ENCODE assay signal across 1 cellular context in the genomic region with DNA sequence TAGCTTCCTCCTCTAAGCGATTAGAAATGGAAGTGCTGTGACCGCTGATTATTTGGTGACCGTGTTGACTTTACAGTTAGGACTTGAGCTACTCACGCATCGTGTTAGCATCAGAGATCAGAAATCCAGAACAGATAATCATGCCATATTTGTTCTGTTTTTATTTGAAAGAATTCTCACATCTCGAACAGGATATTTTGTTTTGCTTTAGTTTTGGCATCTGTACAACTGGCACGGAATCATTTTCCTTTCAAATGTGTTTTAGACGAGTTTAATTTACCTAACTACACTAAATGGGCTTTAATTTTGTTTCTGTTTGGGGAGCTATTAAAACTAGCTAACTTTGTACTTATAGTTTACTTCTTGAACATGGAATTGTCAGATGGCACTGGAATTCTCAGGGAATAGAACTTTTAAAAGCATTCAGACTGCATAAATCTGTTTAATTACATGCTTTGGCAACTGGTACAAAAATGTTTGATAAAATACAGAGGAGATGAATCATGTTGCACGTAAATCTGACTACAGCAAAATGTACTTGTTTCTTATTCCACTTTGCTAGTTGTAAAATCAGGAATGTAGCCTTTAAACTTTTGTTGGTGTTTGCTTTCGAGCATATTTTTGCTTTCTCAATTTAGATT.
A peak's percentile ranks its signal among the peaks of the same experiment; 100 is the strongest.
TF ChIP-seq lines count a peak whose summit lies in the region.

No MANE protein-coding gene starts in this region.

TF ChIP-seq in HepG2, 621 proteins besides CTCF, POLR2A, EP300 and RAD21 (continued from another document and continues in another):
- TF ChIP-seq, protein P1, sequence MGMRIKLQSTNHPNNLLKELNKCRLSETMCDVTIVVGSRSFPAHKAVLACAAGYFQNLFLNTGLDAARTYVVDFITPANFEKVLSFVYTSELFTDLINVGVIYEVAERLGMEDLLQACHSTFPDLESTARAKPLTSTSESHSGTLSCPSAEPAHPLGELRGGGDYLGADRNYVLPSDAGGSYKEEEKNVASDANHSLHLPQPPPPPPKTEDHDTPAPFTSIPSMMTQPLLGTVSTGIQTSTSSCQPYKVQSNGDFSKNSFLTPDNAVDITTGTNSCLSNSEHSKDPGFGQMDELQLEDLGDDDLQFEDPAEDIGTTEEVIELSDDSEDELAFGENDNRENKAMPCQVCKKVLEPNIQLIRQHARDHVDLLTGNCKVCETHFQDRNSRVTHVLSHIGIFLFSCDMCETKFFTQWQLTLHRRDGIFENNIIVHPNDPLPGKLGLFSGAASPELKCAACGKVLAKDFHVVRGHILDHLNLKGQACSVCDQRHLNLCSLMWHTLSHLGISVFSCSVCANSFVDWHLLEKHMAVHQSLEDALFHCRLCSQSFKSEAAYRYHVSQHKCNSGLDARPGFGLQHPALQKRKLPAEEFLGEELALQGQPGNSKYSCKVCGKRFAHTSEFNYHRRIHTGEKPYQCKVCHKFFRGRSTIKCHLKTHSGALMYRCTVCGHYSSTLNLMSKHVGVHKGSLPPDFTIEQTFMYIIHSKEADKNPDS (CRISPR knock-in tag; IDR thresholded peaks at IDR 0.05) = no peak
- TF ChIP-seq ZMYM3 (CRISPR knock-in tag; IDR thresholded peaks at IDR 0.05) = no peak
- TF ChIP-seq ZNF709 (CRISPR knock-in tag; IDR thresholded peaks at IDR 0.05) = no peak
- no peak for TF ChIP-seq ZNF883 (CRISPR knock-in tag; IDR thresholded peaks at IDR 0.05; ENCODE audit: not compliant biosample characterization)
- TF ChIP-seq ZNF260 (CRISPR knock-in tag; IDR thresholded peaks at IDR 0.05; ENCODE audit: borderline replicate concordance, low read depth) = no peak
- no peak for TF ChIP-seq MAFG (CRISPR knock-in tag; IDR thresholded peaks at IDR 0.05)
- TF ChIP-seq PRMT3 (CRISPR knock-in tag; IDR thresholded peaks at IDR 0.05; ENCODE audit: borderline replicate concordance, low read depth) = no peak
- TF ChIP-seq MTA1 (CRISPR knock-in tag; IDR thresholded peaks at IDR 0.05; ENCODE audit: borderline replicate concordance) = no peak
- no peak for TF ChIP-seq ZNF737 (CRISPR knock-in tag; IDR thresholded peaks at IDR 0.05; ENCODE audit: borderline replicate concordance)
- no peak for TF ChIP-seq ATM (IDR thresholded peaks at IDR 0.05; ENCODE audit: borderline replicate concordance)
- no peak for TF ChIP-seq PCBP1 (IDR thresholded peaks at IDR 0.05; ENCODE audit: borderline replicate concordance, low read depth, low read length)
- TF ChIP-seq, protein P2, sequence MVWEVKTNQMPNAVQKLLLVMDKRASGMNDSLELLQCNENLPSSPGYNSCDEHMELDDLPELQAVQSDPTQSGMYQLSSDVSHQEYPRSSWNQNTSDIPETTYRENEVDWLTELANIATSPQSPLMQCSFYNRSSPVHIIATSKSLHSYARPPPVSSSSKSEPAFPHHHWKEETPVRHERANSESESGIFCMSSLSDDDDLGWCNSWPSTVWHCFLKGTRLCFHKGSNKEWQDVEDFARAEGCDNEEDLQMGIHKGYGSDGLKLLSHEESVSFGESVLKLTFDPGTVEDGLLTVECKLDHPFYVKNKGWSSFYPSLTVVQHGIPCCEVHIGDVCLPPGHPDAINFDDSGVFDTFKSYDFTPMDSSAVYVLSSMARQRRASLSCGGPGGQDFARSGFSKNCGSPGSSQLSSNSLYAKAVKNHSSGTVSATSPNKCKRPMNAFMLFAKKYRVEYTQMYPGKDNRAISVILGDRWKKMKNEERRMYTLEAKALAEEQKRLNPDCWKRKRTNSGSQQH (CRISPR knock-in tag; IDR thresholded peaks at IDR 0.05; ENCODE audit: low read depth) = no peak
- no peak for TF ChIP-seq XBP1 (CRISPR knock-in tag; IDR thresholded peaks at IDR 0.05)
- TF ChIP-seq ATF6 (CRISPR knock-in tag; conservative IDR thresholded peaks at IDR 0.05) = no peak
- TF ChIP-seq NKX3-1 (CRISPR knock-in tag; IDR thresholded peaks at IDR 0.05) = peak; percentile 44; the same call in 1 of the 2 replicates
- no peak for TF ChIP-seq ZNF33B (CRISPR knock-in tag; IDR thresholded peaks at IDR 0.05)
- no peak for TF ChIP-seq ZBTB42 (CRISPR knock-in tag; IDR thresholded peaks at IDR 0.05)
- TF ChIP-seq FOSL2 (CRISPR knock-in tag; IDR thresholded peaks at IDR 0.05) = no peak
- no peak for TF ChIP-seq ZNF615 (CRISPR knock-in tag; IDR thresholded peaks at IDR 0.05; ENCODE audit: borderline replicate concordance)
- TF ChIP-seq NR2F6 (IDR thresholded peaks at IDR 0.05) = no peak
- TF ChIP-seq NR2F6 (CRISPR knock-in tag; IDR thresholded peaks at IDR 0.05) = no peak
- TF ChIP-seq, protein P3, sequence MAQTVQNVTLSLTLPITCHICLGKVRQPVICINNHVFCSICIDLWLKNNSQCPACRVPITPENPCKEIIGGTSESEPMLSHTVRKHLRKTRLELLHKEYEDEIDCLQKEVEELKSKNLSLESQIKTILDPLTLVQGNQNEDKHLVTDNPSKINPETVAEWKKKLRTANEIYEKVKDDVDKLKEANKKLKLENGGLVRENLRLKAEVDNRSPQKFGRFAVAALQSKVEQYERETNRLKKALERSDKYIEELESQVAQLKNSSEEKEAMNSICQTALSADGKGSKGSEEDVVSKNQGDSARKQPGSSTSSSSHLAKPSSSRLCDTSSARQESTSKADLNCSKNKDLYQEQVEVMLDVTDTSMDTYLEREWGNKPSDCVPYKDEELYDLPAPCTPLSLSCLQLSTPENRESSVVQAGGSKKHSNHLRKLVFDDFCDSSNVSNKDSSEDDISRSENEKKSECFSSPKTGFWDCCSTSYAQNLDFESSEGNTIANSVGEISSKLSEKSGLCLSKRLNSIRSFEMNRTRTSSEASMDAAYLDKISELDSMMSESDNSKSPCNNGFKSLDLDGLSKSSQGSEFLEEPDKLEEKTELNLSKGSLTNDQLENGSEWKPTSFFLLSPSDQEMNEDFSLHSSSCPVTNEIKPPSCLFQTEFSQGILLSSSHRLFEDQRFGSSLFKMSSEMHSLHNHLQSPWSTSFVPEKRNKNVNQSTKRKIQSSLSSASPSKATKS (CRISPR knock-in tag; IDR thresholded peaks at IDR 0.05) = no peak
- TF ChIP-seq, protein P4, sequence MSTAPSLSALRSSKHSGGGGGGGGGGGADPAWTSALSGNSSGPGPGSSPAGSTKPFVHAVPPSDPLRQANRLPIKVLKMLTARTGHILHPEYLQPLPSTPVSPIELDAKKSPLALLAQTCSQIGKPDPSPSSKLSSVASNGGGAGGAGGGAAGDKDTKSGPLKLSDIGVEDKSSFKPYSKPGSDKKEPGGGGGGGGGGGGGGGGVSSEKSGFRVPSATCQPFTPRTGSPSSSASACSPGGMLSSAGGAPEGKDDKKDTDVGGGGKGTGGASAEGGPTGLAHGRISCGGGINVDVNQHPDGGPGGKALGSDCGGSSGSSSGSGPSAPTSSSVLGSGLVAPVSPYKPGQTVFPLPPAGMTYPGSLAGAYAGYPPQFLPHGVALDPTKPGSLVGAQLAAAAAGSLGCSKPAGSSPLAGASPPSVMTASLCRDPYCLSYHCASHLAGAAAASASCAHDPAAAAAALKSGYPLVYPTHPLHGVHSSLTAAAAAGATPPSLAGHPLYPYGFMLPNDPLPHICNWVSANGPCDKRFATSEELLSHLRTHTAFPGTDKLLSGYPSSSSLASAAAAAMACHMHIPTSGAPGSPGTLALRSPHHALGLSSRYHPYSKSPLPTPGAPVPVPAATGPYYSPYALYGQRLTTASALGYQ (CRISPR knock-in tag; IDR thresholded peaks at IDR 0.05) = no peak
- TF ChIP-seq RARA (CRISPR knock-in tag; IDR thresholded peaks at IDR 0.05) = no peak
- TF ChIP-seq ATF7 (IDR thresholded peaks at IDR 0.05) = no peak
- no peak for TF ChIP-seq ATF7 (CRISPR knock-in tag; IDR thresholded peaks at IDR 0.05)
- no peak for TF ChIP-seq YY1 (IDR thresholded peaks at IDR 0.05; ENCODE audit: insufficient read depth, insufficient replicate concordance, low read depth, low read length)
- no peak for TF ChIP-seq HNRNPL (IDR thresholded peaks at IDR 0.05; ENCODE audit: low read depth, low read length)
- TF ChIP-seq ZNF616 (CRISPR knock-in tag; IDR thresholded peaks at IDR 0.05; ENCODE audit: low read depth) = no peak
- TF ChIP-seq TCF7L2 (IDR thresholded peaks at IDR 0.05; ENCODE audit: low read depth, low read length) = no peak
- no peak for TF ChIP-seq SYNCRIP (IDR thresholded peaks at IDR 0.05; ENCODE audit: insufficient read depth, low read depth, low read length)
- TF ChIP-seq KMT2A (CRISPR knock-in tag; IDR thresholded peaks at IDR 0.05) = peak; percentile 16; the same call in 1 of the 2 replicates
- TF ChIP-seq THAP11 (CRISPR knock-in tag; IDR thresholded peaks at IDR 0.05) = no peak
- no peak for TF ChIP-seq ZBTB38 (CRISPR knock-in tag; IDR thresholded peaks at IDR 0.05)
- no peak for TF ChIP-seq ZFP36L1 (CRISPR knock-in tag; IDR thresholded peaks at IDR 0.05)
- no peak for TF ChIP-seq ZHX2 (IDR thresholded peaks at IDR 0.05; ENCODE audit: low read depth)
- 0 out of 2 replicates have a peak, but pooled peaks have one; percentile 17 for TF ChIP-seq ZHX2 (CRISPR knock-in tag; IDR thresholded peaks at IDR 0.05; ENCODE audit: borderline replicate concordance)
- no peak for TF ChIP-seq ZFP41 (CRISPR knock-in tag; IDR thresholded peaks at IDR 0.05; ENCODE audit: borderline replicate concordance)
- no peak for TF ChIP-seq MED1 (CRISPR knock-in tag; IDR thresholded peaks at IDR 0.05)
- no peak for TF ChIP-seq MYC (CRISPR knock-in tag; IDR thresholded peaks at IDR 0.05; ENCODE audit: borderline replicate concordance)
- TF ChIP-seq PCBP2 (optimal IDR thresholded peaks at IDR 0.05; ENCODE audit: low read depth, low read length, poor library complexity, severe bottlenecking) = no peak
- TF ChIP-seq TFDP1 (CRISPR knock-in tag; IDR thresholded peaks at IDR 0.05; ENCODE audit: borderline replicate concordance) = no peak
- TF ChIP-seq MBD4 (IDR thresholded peaks at IDR 0.05; ENCODE audit: borderline replicate concordance, low read length) = no peak
- TF ChIP-seq, protein P5, sequence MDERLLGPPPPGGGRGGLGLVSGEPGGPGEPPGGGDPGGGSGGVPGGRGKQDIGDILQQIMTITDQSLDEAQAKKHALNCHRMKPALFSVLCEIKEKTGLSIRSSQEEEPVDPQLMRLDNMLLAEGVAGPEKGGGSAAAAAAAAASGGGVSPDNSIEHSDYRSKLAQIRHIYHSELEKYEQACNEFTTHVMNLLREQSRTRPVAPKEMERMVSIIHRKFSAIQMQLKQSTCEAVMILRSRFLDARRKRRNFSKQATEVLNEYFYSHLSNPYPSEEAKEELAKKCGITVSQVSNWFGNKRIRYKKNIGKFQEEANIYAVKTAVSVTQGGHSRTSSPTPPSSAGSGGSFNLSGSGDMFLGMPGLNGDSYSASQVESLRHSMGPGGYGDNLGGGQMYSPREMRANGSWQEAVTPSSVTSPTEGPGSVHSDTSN (CRISPR knock-in tag; IDR thresholded peaks at IDR 0.05) = no peak
- no peak for TF ChIP-seq MED8 (CRISPR knock-in tag; IDR thresholded peaks at IDR 0.05; ENCODE audit: insufficient replicate concordance)
- 0 out of 2 replicates have a peak, but pooled peaks have one; percentile 5 for TF ChIP-seq TARDBP (CRISPR knock-in tag; IDR thresholded peaks at IDR 0.05)
- no peak for TF ChIP-seq ZNF205 (CRISPR knock-in tag; IDR thresholded peaks at IDR 0.05)
- TF ChIP-seq ZNF34 (CRISPR knock-in tag; IDR thresholded peaks at IDR 0.05; ENCODE audit: borderline replicate concordance) = no peak
